Comparison of ENCODE assay signal across 22 cellular contexts in genomic region chr14:66121859-66122258, GRCh38.
DNase-seq lines count a peak whose midpoint lies in the region; ATAC-seq, FAIRE-seq and TF ChIP-seq lines count a peak whose summit lies in the region.
"Had no signal": no experiment of that assay in that cellular context is flagged by ENCODE, and none has a peak within 500 bp of the region (broad histone marks: within the 10 kb centered on the region; RNA-seq: fewer than 3 reads in every experiment).

No MANE protein-coding gene starts in this region.

- no peak for ATAC-seq in Panc1
- ATAC-seq: K562 had no signal

- no peaks in the 10 kb centered on the region for H3K9me3 ChIP-seq in Panc1 (ENCODE audit: control insufficient read depth, insufficient read depth, low read depth, low read length)
- H3K9me3 ChIP-seq in neural progenitor cell (ENCODE audit: low read depth): no peaks in the 10 kb centered on the region
- H3K9me3 ChIP-seq in tibial nerve: no peaks in the 10 kb centered on the region
- H3K9me3 ChIP-seq: BLaER1, HAP-1, MG63 had no signal

- H3K9me3 Mint-ChIP-seq in neural progenitor cell (no peaks in the 10 kb centered on the region), mesothelial cell of epicardium (peaks cover 3% of the 10 kb centered on the region)
- H3K9me3 Mint-ChIP-seq: T-helper 1 cell treated with Interleukin-12 subunit alpha and Interleukin-12 subunit beta and Interleukin-4 antibody, amounts not matched to agents 30 μg/mL and 1 μg/mL, for 36 hours had no signal

- intact Hi-C loops in Panc1 (cut with micrococcal nuclease; ENCODE audit: unreplicated experiment): no loop called here

- no peak overlapping the region for H3K9ac ChIP-seq in neural progenitor cell
- H3K9ac ChIP-seq: BLaER1 had no signal

- no peaks in the 10 kb centered on the region for H3K79me2 ChIP-seq in neural progenitor cell (ENCODE audit: low read depth)

- H3K36me3 ChIP-seq in Panc1 (ENCODE audit: control insufficient read depth, insufficient read depth, low read length): no peaks in the 10 kb centered on the region
- H3K36me3 ChIP-seq in neural progenitor cell: no peaks in the 10 kb centered on the region
- no peaks in the 10 kb centered on the region for H3K36me3 ChIP-seq in tibial nerve
- H3K36me3 ChIP-seq: BLaER1, HAP-1, MG63 had no signal

- TF ChIP-seq CTCF in LNCAP (IDR thresholded peaks at IDR 0.05) (peak; percentile 18; the same call in 1 of the 2 replicates), Panc1 (IDR thresholded peaks at IDR 0.05) (0 out of 2 replicates have a peak, but pooled peaks have one; percentile 4), neural progenitor cell (IDR thresholded peaks at IDR 0.05) (peak; percentile 36), tibial nerve (IDR thresholded peaks at IDR 0.05) (no peak), mesothelial cell of epicardium (IDR thresholded peaks at IDR 0.05; ENCODE audit: unreplicated experiment) (no peak)

- H3K4me3 Mint-ChIP-seq in neural progenitor cell (no peak overlapping the region), mesothelial cell of epicardium (no peak overlapping the region)
- H3K4me3 Mint-ChIP-seq: T-helper 1 cell treated with Interleukin-12 subunit alpha and Interleukin-12 subunit beta and Interleukin-4 antibody, amounts not matched to agents 30 μg/mL and 1 μg/mL, for 36 hours had no signal

- FAIRE-seq in frontal cortex (lab: Jason Lieb, UNC): no peak
- FAIRE-seq: K562, RCC 7860 had no signal

- H3K4me1 Mint-ChIP-seq in neural progenitor cell: peaks cover 20% of the 10 kb centered on the region
- H3K4me1 Mint-ChIP-seq in mesothelial cell of epicardium: peaks cover 8% of the 10 kb centered on the region

- TF ChIP-seq EP300 in tibial nerve (IDR thresholded peaks at IDR 0.05): no peak

- DNase-seq in NCI-H748 (lab: John Stamatoyannopoulos, UW; ENCODE audit: unreplicated experiment) (peak; percentile 16), NCI-H748 treated with DMSO at 0.1 percent for 48 hours (lab: John Stamatoyannopoulos, UW) (no peak), Panc1 (ENCODE audit: low read depth, low spot score) (no peak), neural progenitor cell (ENCODE audit: low spot score) (peak; percentile 32), tibial nerve (ENCODE audit: low spot score in 2 of 2) (no peak), frontal cortex (ENCODE audit: low spot score in 2 of 2) (no peak), mesothelial cell of epicardium (ENCODE audit: low spot score in 2 of 2, unreplicated experiment in 2 of 2) (no peak)
- DNase-seq: COR-L47, MG63, NCI-H1105, NCI-H187, NCI-H2171, NCI-H446, NCI-H774, Right ventricle myocardium superior had no signal

- H4K20me1 ChIP-seq in neural progenitor cell (ENCODE audit: low read depth): no peaks in the 10 kb centered on the region
- H4K20me1 ChIP-seq: BLaER1 had no signal

- no peaks in the 10 kb centered on the region for H3F3A ChIP-seq in neural progenitor cell (ENCODE audit: low read depth)

- CTCF ChIA-PET in Panc1 (lab: Charles Lee): no interaction called here

- no peaks in the 10 kb centered on the region for H3K27me3 Mint-ChIP-seq in neural progenitor cell (ENCODE audit: insufficient read depth, low read depth)
- H3K27me3 Mint-ChIP-seq in mesothelial cell of epicardium (ENCODE audit: low read depth): no peaks in the 10 kb centered on the region

- H3K36me3 Mint-ChIP-seq in neural progenitor cell: no peaks in the 10 kb centered on the region
- no peaks in the 10 kb centered on the region for H3K36me3 Mint-ChIP-seq in mesothelial cell of epicardium

- H3K4me3 ChIP-seq in Panc1 (ENCODE audit: low read depth in 2 of 2, low read length in 2 of 2): no peak overlapping the region
- no peak overlapping the region for H3K4me3 ChIP-seq in neural progenitor cell
- H3K4me3 ChIP-seq in tibial nerve: no peak overlapping the region
- H3K4me3 ChIP-seq: BLaER1, HAP-1, K562, MG63, SK-N-MC had no signal

- no TSS peak for BruUV-seq in Panc1 (replicated peaks; lab: Mats Ljungman, UMichigan)

- no peaks in the 10 kb centered on the region for H3K4me1 ChIP-seq in Panc1 (ENCODE audit: control insufficient read depth, insufficient read depth, low read length)
- H3K4me1 ChIP-seq in neural progenitor cell: no peaks in the 10 kb centered on the region
- H3K4me1 ChIP-seq in tibial nerve: no peaks in the 10 kb centered on the region

- H3K27me3 ChIP-seq in Panc1 (ENCODE audit: control insufficient read depth, insufficient read depth, low read length) (no peaks in the 10 kb centered on the region), neural progenitor cell (no peaks in the 10 kb centered on the region), tibial nerve (no peaks in the 10 kb centered on the region)
- H3K27me3 ChIP-seq: BLaER1, MG63 had no signal

- TF ChIP-seq POLR2A in tibial nerve (IDR thresholded peaks at IDR 0.05): no peak

- in situ Hi-C loops in Panc1 (cut with HindIII; ENCODE audit: low pct_unique_long_range_greater_than_20kb, low sequenced_read_pairs): no loop called here

- POLR2A ChIA-PET in Panc1 (lab: Charles Lee): no interaction called here

- H3K27ac ChIP-seq in Panc1 (ENCODE audit: low read length) (no peak overlapping the region), neural progenitor cell (no peak overlapping the region), tibial nerve (no peak overlapping the region)
- H3K27ac ChIP-seq: BLaER1, SK-N-MC had no signal

- no peak overlapping the region for H3K27ac Mint-ChIP-seq in neural progenitor cell
- no peak overlapping the region for H3K27ac Mint-ChIP-seq in mesothelial cell of epicardium
- H3K27ac Mint-ChIP-seq: T-helper 1 cell treated with Interleukin-12 subunit alpha and Interleukin-12 subunit beta and Interleukin-4 antibody, amounts not matched to agents 30 μg/mL and 1 μg/mL, for 36 hours had no signal

- H3K4me2 ChIP-seq in neural progenitor cell: no peak overlapping the region
- H3K4me2 ChIP-seq: BLaER1 had no signal

- no peak overlapping the region for H2AFZ ChIP-seq in neural progenitor cell (replicated peaks)

- 90 to 92% methylated on average over 3 of the region's 3 CpGs for WGBS in tibial nerve, 2 donors

Comparison
In these comparisons a context has a peak if more than half of its experiments do, and no peak if none do; other contexts are left out.
1. DNase-seq: peak in NCI-H748 (single experiment) and neural progenitor cell (single experiment); none in NCI-H748 treated with DMSO at 0.1 percent for 48 hours (single experiment), Panc1 (single experiment), tibial nerve (0 of 2), frontal cortex (0 of 2) and mesothelial cell of epicardium (0 of 2).
2. CTCF ChIP-seq: peak in LNCAP (single experiment), Panc1 (single experiment) and neural progenitor cell (single experiment); none in tibial nerve (0 of 5) and mesothelial cell of epicardium (single experiment).